Comparison of ENCODE assay signal across 8 cellular contexts in genomic region chr19:29942404-29943261, GRCh38. TPM values are rescaled to one million over a fixed set of nuclear protein-coding genes. Genes with fewer than 3 reads are reported as not detected.
DNase-seq lines count a peak whose midpoint lies in the region; ATAC-seq and TF ChIP-seq lines count a peak whose summit lies in the region.

No MANE protein-coding gene starts in this region.

- intact Hi-C loops in left ventricle myocardium superior (cut with micrococcal nuclease), result no loop called here

- peak overlapping the region; percentile 93 for H3K27ac Mint-ChIP-seq in activated naive CD8-positive, alpha-beta T cell treated with anti-CD3 and anti-CD28 coated beads, Interleukin-2, amount 10 ng/mL, durations not matched to agents 7 days and 5 days

- peak overlapping the region; percentile 98 for H3K4me3 Mint-ChIP-seq in activated naive CD8-positive, alpha-beta T cell treated with anti-CD3 and anti-CD28 coated beads, Interleukin-2, amount 10 ng/mL, durations not matched to agents 7 days and 5 days

- H3K4me3 ChIP-seq in SU-DHL-6 (ENCODE audit: insufficient read depth, low read length, poor library complexity, severe bottlenecking) (peak overlapping the region; percentile 97), retinal pigment epithelial cell (ENCODE audit: low read length) (peak overlapping the region; percentile 87)

- DNase-seq in ELR (ENCODE audit: low read depth) (peak; percentile 58), left ventricle myocardium superior (peak; percentile 81), retinal pigment epithelial cell (ENCODE audit: low read depth) (no peak), SHP77 treated with DMSO at 0.1 percent for 48 hours (lab: John Stamatoyannopoulos, UW) (no peak)
- peak; percentile 87 for DNase-seq in activated naive CD8-positive, alpha-beta T cell treated with anti-CD3 and anti-CD28 coated beads, Interleukin-2, amount 10 ng/mL, durations not matched to agents 7 days and 5 days

- H3K79me2 ChIP-seq in SU-DHL-6 (ENCODE audit: insufficient read depth, low read length), result peaks cover 51% of the 10 kb centered on the region

- H3K9ac ChIP-seq in SU-DHL-6 (ENCODE audit: low read length), result peak overlapping the region; percentile 85

- peaks cover 9% of the 10 kb centered on the region; the same call in 1 of the 2 replicates for H3F3A ChIP-seq in SU-DHL-6 (ENCODE audit: insufficient read depth)

- H3K9me3 ChIP-seq in KOPT-K1 (ENCODE audit: insufficient read depth, low read length, poor library complexity, severe bottlenecking) (no peaks in the 10 kb centered on the region), SU-DHL-6 (ENCODE audit: insufficient read depth, low read length) (no peaks in the 10 kb centered on the region)

- H3K4me2 ChIP-seq in SU-DHL-6 (ENCODE audit: low read depth, low read length, poor library complexity, severe bottlenecking), result peak overlapping the region; percentile 89

- peaks cover 4% of the 10 kb centered on the region for H3K9me3 Mint-ChIP-seq in activated naive CD8-positive, alpha-beta T cell treated with anti-CD3 and anti-CD28 coated beads, Interleukin-2, amount 10 ng/mL, durations not matched to agents 7 days and 5 days

- ATAC-seq in GM21786 (IDR thresholded peaks at IDR 0.05; ENCODE audit: unreplicated experiment), result peak; percentile 68
- ATAC-seq in activated naive CD8-positive, alpha-beta T cell treated with anti-CD3 and anti-CD28 coated beads, Interleukin-2, amount 10 ng/mL, durations not matched to agents 7 days and 5 days (ENCODE audit: low read depth), result peak; percentile 91
- ATAC-seq in left ventricle myocardium superior, result peak; percentile 78

- no peaks in the 10 kb centered on the region for H4K20me1 ChIP-seq in SU-DHL-6 (ENCODE audit: low read depth, low read length)

- H3K27me3 Mint-ChIP-seq in activated naive CD8-positive, alpha-beta T cell treated with anti-CD3 and anti-CD28 coated beads, Interleukin-2, amount 10 ng/mL, durations not matched to agents 7 days and 5 days, result no peaks in the 10 kb centered on the region

- peaks cover 42% of the 10 kb centered on the region for H3K4me1 Mint-ChIP-seq in activated naive CD8-positive, alpha-beta T cell treated with anti-CD3 and anti-CD28 coated beads, Interleukin-2, amount 10 ng/mL, durations not matched to agents 7 days and 5 days

- H3K36me3 ChIP-seq in KOPT-K1 (ENCODE audit: insufficient read depth, low read length) (no peaks in the 10 kb centered on the region), SU-DHL-6 (ENCODE audit: low read length) (no peaks in the 10 kb centered on the region; the same call in 1 of the 2 replicates)

- TF ChIP-seq CTCF in SU-DHL-6 (IDR thresholded peaks at IDR 0.05; ENCODE audit: insufficient read depth, low read length, poor library complexity, severe bottlenecking), result no peak
- TF ChIP-seq CTCF in retinal pigment epithelial cell (conservative IDR thresholded peaks at IDR 0.05; ENCODE audit: low read depth, low read length), result no peak

- no peaks in the 10 kb centered on the region for H3K9me2 ChIP-seq in SU-DHL-6 (replicated peaks; ENCODE audit: insufficient read depth, low read length)

- H3K27ac ChIP-seq in KOPT-K1 (ENCODE audit: low read depth, low read length, poor library complexity, severe bottlenecking) (peak overlapping the region; percentile 79), SU-DHL-6 (ENCODE audit: low read depth, low read length) (peak overlapping the region; percentile 39)

- POLR2A ChIA-PET in activated naive CD8-positive, alpha-beta T cell treated with anti-CD3 and anti-CD28 coated beads, Interleukin-2, amount 10 ng/mL, durations not matched to agents 7 days and 5 days (lab: Charles Lee), result interaction anchor here (0.6 to 2.2 kb wide), 8 partner anchors 11 to 730 kb away, joined by 3 to 17 read pairs (median 3); partner anchors contain the start of gene POP4

- peak overlapping the region; percentile 70 for H2AFZ ChIP-seq in SU-DHL-6 (ENCODE audit: low read depth, low read length, severe bottlenecking)

- peaks cover 12% of the 10 kb centered on the region for H3K36me3 Mint-ChIP-seq in activated naive CD8-positive, alpha-beta T cell treated with anti-CD3 and anti-CD28 coated beads, Interleukin-2, amount 10 ng/mL, durations not matched to agents 7 days and 5 days

- H3K27me3 ChIP-seq in SU-DHL-6 (ENCODE audit: low read length), result no peaks in the 10 kb centered on the region

RNA-seq across cellular contexts. Expression of gene URI1, which starts 0.6 kb away (rescaled TPM):
- total RNA-seq in activated naive CD8-positive, alpha-beta T cell treated with anti-CD3 and anti-CD28 coated beads, Interleukin-2, amount 10 ng/mL, durations not matched to agents 7 days and 5 days, result 10 to 100 TPM; 66.1 to 67.0 TPM
- 42.4 TPM for total RNA-seq in left ventricle myocardium superior

Comparison
In these comparisons a context has a peak if more than half of its experiments do, and no peak if none do; other contexts are left out.
1. DNase-seq: peak in ELR (single experiment), activated naive CD8-positive, alpha-beta T cell treated with anti-CD3 and anti-CD28 coated beads, Interleukin-2, amount 10 ng/mL, durations not matched to agents 7 days and 5 days (single experiment) and left ventricle myocardium superior (single experiment); none in retinal pigment epithelial cell (single experiment) and SHP77 treated with DMSO at 0.1 percent for 48 hours (single experiment).
2. Peak in every context shown above with its lines, with median percentiles within 50 percentile points of each other: ATAC-seq.